In genomic region chr17:51260237-51260959, GRCh38 we compare ENCODE assay signal across 8 cellular contexts. TPM values are rescaled to one million over a fixed set of nuclear protein-coding genes. Genes with fewer than 3 reads are reported as not detected.
DNase-seq lines count a peak whose midpoint lies in the region; ATAC-seq and TF ChIP-seq lines count a peak whose summit lies in the region.

UTP18 (plus strand) TSS chr17:51260546; CDS start chr17:51260585, 39 bp downstream.

- H3K27me3 ChIP-seq in fibroblast of lung (ENCODE audit: control insufficient read depth, insufficient read depth, low read length): no peaks in the 10 kb centered on the region
- H3K27me3 ChIP-seq in naive thymus-derived CD4-positive, alpha-beta T cell (ENCODE audit: control insufficient read depth in 2 of 2, insufficient read depth in 2 of 2, low read length in 2 of 2): no peaks in the 10 kb centered on the region

- H3K9ac ChIP-seq in fibroblast of lung (ENCODE audit: insufficient read depth, low read length): peak within 1 kb of the TSS; percentile 98

- peaks cover 26% of the 10 kb centered on the region for H3K36me3 Mint-ChIP-seq in activated T-helper 1 cell treated with anti-CD3 and anti-CD28 coated beads, Interleukin-12 subunit alpha, Interleukin-12 subunit beta, Interleukin-2, Interleukin-4 antibody, amounts not matched to agents 30 ng/mL and 10 ng/mL and 1 ng/mL, durations not matched to agents 14 hours and 24 hours and 36 hours (ENCODE audit: low read depth)
- H3K36me3 Mint-ChIP-seq in naive thymus-derived CD4-positive, alpha-beta T cell: peaks cover 7 to 36% (median 14%) of the 10 kb centered on the region in 5 donors
- peaks cover 9% of the 10 kb centered on the region for H3K36me3 Mint-ChIP-seq in stimulated activated memory B cell treated with anti-CD40 and anti-IgM and Interleukin-4, amounts not matched to agents 10 μg/mL and 1 μg/mL and 100 μg/mL, for 72 hours

- no peaks in the 10 kb centered on the region for H3K9me3 ChIP-seq in fibroblast of lung (ENCODE audit: control insufficient read depth, insufficient read depth, low read depth, low read length)
- H3K9me3 ChIP-seq in naive thymus-derived CD4-positive, alpha-beta T cell (ENCODE audit: control insufficient read depth in 2 of 3, low read length in 3 of 3): no peaks in the 10 kb centered on the region

- H3K4me3 Mint-ChIP-seq in activated T-helper 1 cell treated with anti-CD3 and anti-CD28 coated beads, Interleukin-12 subunit alpha, Interleukin-12 subunit beta, Interleukin-2, Interleukin-4 antibody, amounts not matched to agents 30 ng/mL and 10 ng/mL and 1 ng/mL, durations not matched to agents 14 hours and 24 hours and 36 hours: peak within 1 kb of the TSS; percentile 88
- H3K4me3 Mint-ChIP-seq in naive thymus-derived CD4-positive, alpha-beta T cell: peak within 1 kb of the TSS; percentile 88 to 98 (median 96)
- peak within 1 kb of the TSS; percentile 78 for H3K4me3 Mint-ChIP-seq in stimulated activated memory B cell treated with anti-CD40 and anti-IgM and Interleukin-4, amounts not matched to agents 10 μg/mL and 1 μg/mL and 100 μg/mL, for 72 hours

- peaks cover 69% of the 10 kb centered on the region for H3K79me2 ChIP-seq in fibroblast of lung (ENCODE audit: control insufficient read depth, insufficient read depth, low read length)

- peak within 1 kb of the TSS; percentile 73 to 96 (median 88) for H3K4me3 ChIP-seq in fibroblast of lung (replicated peaks in 1 of 4; ENCODE audit: control extremely low read depth in 1 of 4, insufficient read depth in 1 of 4, low read depth in 3 of 4, low read length in 4 of 4)
- H3K4me3 ChIP-seq in naive thymus-derived CD4-positive, alpha-beta T cell (ENCODE audit: low read length): peak within 1 kb of the TSS; percentile 89

- no peaks in the 10 kb centered on the region for H3K27me3 Mint-ChIP-seq in activated T-helper 1 cell treated with anti-CD3 and anti-CD28 coated beads, Interleukin-12 subunit alpha, Interleukin-12 subunit beta, Interleukin-2, Interleukin-4 antibody, amounts not matched to agents 30 ng/mL and 10 ng/mL and 1 ng/mL, durations not matched to agents 14 hours and 24 hours and 36 hours (ENCODE audit: insufficient read depth)
- H3K27me3 Mint-ChIP-seq in naive thymus-derived CD4-positive, alpha-beta T cell: no peaks in the 10 kb centered on the region
- H3K27me3 Mint-ChIP-seq in stimulated activated memory B cell treated with anti-CD40 and anti-IgM and Interleukin-4, amounts not matched to agents 10 μg/mL and 1 μg/mL and 100 μg/mL, for 72 hours: no peaks in the 10 kb centered on the region

- H3K4me1 ChIP-seq in fibroblast of lung (ENCODE audit: control insufficient read depth, extremely low read depth, insufficient read depth, low read length): peaks cover 6% of the 10 kb centered on the region
- H3K4me1 ChIP-seq in naive thymus-derived CD4-positive, alpha-beta T cell (ENCODE audit: control insufficient read depth in 2 of 2, insufficient read depth in 2 of 2, low read length in 2 of 2): peaks cover 35 to 36% of the 10 kb centered on the region in 2 donors

- H3K4me1 Mint-ChIP-seq in activated T-helper 1 cell treated with anti-CD3 and anti-CD28 coated beads, Interleukin-12 subunit alpha, Interleukin-12 subunit beta, Interleukin-2, Interleukin-4 antibody, amounts not matched to agents 30 ng/mL and 10 ng/mL and 1 ng/mL, durations not matched to agents 14 hours and 24 hours and 36 hours (ENCODE audit: low read depth): peaks cover 60% of the 10 kb centered on the region
- peaks cover 45 to 79% (median 61%) of the 10 kb centered on the region in 7 donors for H3K4me1 Mint-ChIP-seq in naive thymus-derived CD4-positive, alpha-beta T cell
- H3K4me1 Mint-ChIP-seq in stimulated activated memory B cell treated with anti-CD40 and anti-IgM and Interleukin-4, amounts not matched to agents 10 μg/mL and 1 μg/mL and 100 μg/mL, for 72 hours: peaks cover 60% of the 10 kb centered on the region

- peak within 1 kb of the TSS; percentile 97 for H3K27ac Mint-ChIP-seq in activated T-helper 1 cell treated with anti-CD3 and anti-CD28 coated beads, Interleukin-12 subunit alpha, Interleukin-12 subunit beta, Interleukin-2, Interleukin-4 antibody, amounts not matched to agents 30 ng/mL and 10 ng/mL and 1 ng/mL, durations not matched to agents 14 hours and 24 hours and 36 hours
- peak within 1 kb of the TSS; percentile 96 to 99 (median 98) for H3K27ac Mint-ChIP-seq in naive thymus-derived CD4-positive, alpha-beta T cell
- H3K27ac Mint-ChIP-seq in stimulated activated memory B cell treated with anti-CD40 and anti-IgM and Interleukin-4, amounts not matched to agents 10 μg/mL and 1 μg/mL and 100 μg/mL, for 72 hours: peak within 1 kb of the TSS; percentile 98

- peak within 1 kb of the TSS; percentile 100 for H3K4me2 ChIP-seq in fibroblast of lung (ENCODE audit: extremely low read depth, insufficient read depth, low read length)

- intact Hi-C loops in activated T-helper 1 cell treated with anti-CD3 and anti-CD28 coated beads, Interleukin-12 subunit alpha, Interleukin-12 subunit beta, Interleukin-2, Interleukin-4 antibody, amounts not matched to agents 30 ng/mL and 10 ng/mL and 1 ng/mL, durations not matched to agents 14 hours and 24 hours and 36 hours (cut with micrococcal nuclease): loop anchor here (1.0 to 5.0 kb wide), 6 partner anchors 93 to 1583 kb away; partner anchors contain the start of genes NME1, SPAG9 and SPOP
- intact Hi-C loops in naive thymus-derived CD4-positive, alpha-beta T cell (cut with micrococcal nuclease): loop anchor here (1.0 to 10.0 kb wide), 13 partner anchors 94 to 1583 kb away; partner anchors contain the start of genes NME1 (in 2 of the 2), NME2 (in 2 of the 2), LUC7L3 (in 1 of the 2) and SPAG9 (in 1 of the 2)

- DNase-seq in EH (ENCODE audit: low read depth) (peak; percentile 97), GOT3 (lab: John Stamatoyannopoulos, UW) (peak; percentile 87), LHCN-M2 (ENCODE audit: low read depth) (peak; percentile 96), RPMI7951 (ENCODE audit: low read depth) (peak; percentile 94), fibroblast of lung (ENCODE audit: low read depth in 2 of 2) (peak; percentile 97 to 98)
- DNase-seq in activated T-helper 1 cell treated with anti-CD3 and anti-CD28 coated beads, Interleukin-12 subunit alpha, Interleukin-12 subunit beta, Interleukin-2, Interleukin-4 antibody, amounts not matched to agents 30 ng/mL and 10 ng/mL and 1 ng/mL, durations not matched to agents 14 hours and 24 hours and 36 hours (ENCODE audit: low spot score): peak; percentile 93
- peak; percentile 91 to 98 (median 97) for DNase-seq in naive thymus-derived CD4-positive, alpha-beta T cell

- peak within 1 kb of the TSS; percentile 97 for H2AFZ ChIP-seq in fibroblast of lung (ENCODE audit: low read length)

- no peak for TF ChIP-seq CTCF in fibroblast of lung (conservative IDR thresholded peaks at IDR 0.05 in 1 of 2, IDR thresholded peaks at IDR 0.05 in 1 of 2; ENCODE audit: low read depth in 1 of 2, low read length in 2 of 2)

- POLR2A ChIA-PET in naive thymus-derived CD4-positive, alpha-beta T cell (lab: Charles Lee): interaction anchor here (0.6 to 1.6 kb wide), 8 partner anchors 10 to 541 kb away, joined by 3 to 4 read pairs (median 3); partner anchors contain the start of genes LUC7L3, NME1, NME2 and SPAG9

- CTCF ChIA-PET in naive thymus-derived CD4-positive, alpha-beta T cell (lab: Charles Lee): no interaction called here

- H3K36me3 ChIP-seq in fibroblast of lung (ENCODE audit: control insufficient read depth, insufficient read depth, low read length): no peaks in the 10 kb centered on the region
- peaks cover 0 to 27% (median 0%) of the 10 kb centered on the region in 3 experiments for H3K36me3 ChIP-seq in naive thymus-derived CD4-positive, alpha-beta T cell (ENCODE audit: control insufficient read depth in 2 of 3, insufficient read depth in 3 of 3, low read length in 3 of 3)

- H4K20me1 ChIP-seq in fibroblast of lung (ENCODE audit: control insufficient read depth, extremely low read depth, insufficient read depth, low read length): peaks cover 2% of the 10 kb centered on the region

- peak; percentile 92 for ATAC-seq in naive thymus-derived CD4-positive, alpha-beta T cell
- ATAC-seq in stimulated activated memory B cell treated with anti-CD40 and anti-IgM and Interleukin-4, amounts not matched to agents 10 μg/mL and 1 μg/mL and 100 μg/mL, for 72 hours: peak; percentile 93

- H3K27ac ChIP-seq in fibroblast of lung (ENCODE audit: insufficient read depth, low read length): peak within 1 kb of the TSS; percentile 99
- H3K27ac ChIP-seq in naive thymus-derived CD4-positive, alpha-beta T cell (ENCODE audit: low read depth, low read length): peak within 1 kb of the TSS; percentile 89

- no peaks in the 10 kb centered on the region for H3K9me3 Mint-ChIP-seq in activated T-helper 1 cell treated with anti-CD3 and anti-CD28 coated beads, Interleukin-12 subunit alpha, Interleukin-12 subunit beta, Interleukin-2, Interleukin-4 antibody, amounts not matched to agents 30 ng/mL and 10 ng/mL and 1 ng/mL, durations not matched to agents 14 hours and 24 hours and 36 hours
- no peaks in the 10 kb centered on the region for H3K9me3 Mint-ChIP-seq in naive thymus-derived CD4-positive, alpha-beta T cell
- no peaks in the 10 kb centered on the region for H3K9me3 Mint-ChIP-seq in stimulated activated memory B cell treated with anti-CD40 and anti-IgM and Interleukin-4, amounts not matched to agents 10 μg/mL and 1 μg/mL and 100 μg/mL, for 72 hours

RNA-seq across cellular contexts. Expression of gene UTP18, which starts in this region (rescaled TPM):
- 65.1 and 67.6 TPM in 2 replicates for total RNA-seq in LHCN-M2 (2014; rRNA removed)
- 22.7 TPM for polyA plus RNA-seq in LHCN-M2 (2012)
- total RNA-seq in RPMI7951 (2014; rRNA removed; shearing (Covaris generic)): 51.8 and 52.4 TPM in 2 replicates
- 89.7 and 95.6 TPM in 2 replicates for total RNA-seq in activated T-helper 1 cell treated with anti-CD3 and anti-CD28 coated beads, Interleukin-12 subunit alpha, Interleukin-12 subunit beta, Interleukin-2, Interleukin-4 antibody, amounts not matched to agents 30 ng/mL and 10 ng/mL and 1 ng/mL, durations not matched to agents 14 hours and 24 hours and 36 hours
- 27.9 and 31.6 TPM in 2 replicates for total RNA-seq in fibroblast of lung
- polyA plus RNA-seq in fibroblast of lung: 29.2 and 37.6 TPM in 2 replicates
- 24.6 and 37.9 TPM in 2 replicates for polyA plus RNA-seq in fibroblast of lung (2012)
- polyA minus RNA-seq in fibroblast of lung (ENCODE audit: low replicate concordance): 0.75 and 2.2 TPM in 2 replicates
- total RNA-seq in naive thymus-derived CD4-positive, alpha-beta T cell: 10 to 100 TPM; 31.1 to 46.2 (median 45.5) TPM
- polyA plus RNA-seq in naive thymus-derived CD4-positive, alpha-beta T cell: 10 to 100 TPM; 51.5 to 71.6 TPM

Comparison
In these comparisons a context has a peak if more than half of its experiments do, and no peak if none do; other contexts are left out.
1. Peak in every context shown above with its lines: DNase-seq, ATAC-seq, H3K4me3 ChIP-seq and H3K27ac ChIP-seq.